In genomic region chr7:51121945-51122425, GRCh38 we compare ENCODE assay signal across 9 cellular contexts.
DNase-seq lines count a peak whose midpoint lies in the region; ATAC-seq and TF ChIP-seq lines count a peak whose summit lies in the region.
"Had no signal": no experiment of that assay in that cellular context is flagged by ENCODE, and none has a peak within 500 bp of the region (broad histone marks: within the 10 kb centered on the region; RNA-seq: fewer than 3 reads in every experiment).

No MANE protein-coding gene starts in this region.

- H4K8ac ChIP-seq in mesenchymal stem cell (ENCODE audit: low read length), result no peak overlapping the region

- POLR2A ChIA-PET in CD4-positive, alpha-beta T cell (lab: Charles Lee), result interaction anchor here (1.2 kb wide), 1 partner anchor 39 kb away, joined by 3 read pairs; no protein-coding TSS in a partner anchor

- no peak overlapping the region for H2BK5ac ChIP-seq in mesenchymal stem cell (ENCODE audit: low read depth, low read length, poor library complexity, severe bottlenecking)

- DNase-seq in CD4-positive, alpha-beta T cell, result no peak
- DNase-seq in M059J (ENCODE audit: low read depth) (peak; percentile 64), brain microvascular endothelial cell (peak; percentile 5), mesenchymal stem cell (no peak), GM19240 (ENCODE audit: insufficient read length, low spot score) (no peak), SW480 (ENCODE audit: low spot score) (no peak)
- DNase-seq: NCI-H345 had no signal

- peak overlapping the region; percentile 60 for H3K27ac Mint-ChIP-seq in CD4-positive, alpha-beta T cell

- H2BK15ac ChIP-seq in mesenchymal stem cell (ENCODE audit: low read depth, poor library complexity, severe bottlenecking), result no peak overlapping the region

- H3K27me3 Mint-ChIP-seq in CD4-positive, alpha-beta T cell, result no peaks in the 10 kb centered on the region

- peaks cover 34% of the 10 kb centered on the region for H3K4me1 Mint-ChIP-seq in CD4-positive, alpha-beta T cell (ENCODE audit: low read depth)

- in situ Hi-C loops in brain microvascular endothelial cell (cut with HindIII; ENCODE audit: low pct_ligation_motif_present, low sequenced_read_pairs), result no loop called here

- no peak overlapping the region for H3K9ac ChIP-seq in mesenchymal stem cell (ENCODE audit: low read length)

- no peaks in the 10 kb centered on the region for H3K9me3 ChIP-seq in CD4-positive, alpha-beta T cell (ENCODE audit: control insufficient read depth, low read length)
- no peaks in the 10 kb centered on the region for H3K9me3 ChIP-seq in mesenchymal stem cell (ENCODE audit: control insufficient read depth, low read length)

- H3K36me3 Mint-ChIP-seq in CD4-positive, alpha-beta T cell (ENCODE audit: low read depth), result no peaks in the 10 kb centered on the region

- intact Hi-C loops in CD4-positive, alpha-beta T cell (cut with DNase I, micrococcal nuclease), result no loop called here

- peak overlapping the region; percentile 41 for H3K4me2 ChIP-seq in mesenchymal stem cell (ENCODE audit: low read length, poor library complexity, severe bottlenecking)

- H3K36me3 ChIP-seq in brain microvascular endothelial cell (replicated peaks), result no peaks in the 10 kb centered on the region
- no peaks in the 10 kb centered on the region for H3K36me3 ChIP-seq in mesenchymal stem cell (ENCODE audit: control insufficient read depth in 1 of 2, insufficient read depth in 2 of 2, low read depth in 1 of 2, low read length in 2 of 2)

- no peak overlapping the region for H3K14ac ChIP-seq in mesenchymal stem cell (ENCODE audit: low read length in 2 of 2)

- peak overlapping the region; percentile 26 for H3K4me3 Mint-ChIP-seq in CD4-positive, alpha-beta T cell

- peaks cover 5% of the 10 kb centered on the region for H3K4me1 ChIP-seq in mesenchymal stem cell (ENCODE audit: control insufficient read depth, insufficient read depth, low read depth, low read length)

- no peaks in the 10 kb centered on the region for H3K9me3 Mint-ChIP-seq in CD4-positive, alpha-beta T cell

- no peak for TF ChIP-seq CTCF in CD4-positive, alpha-beta T cell (IDR thresholded peaks at IDR 0.05)
- TF ChIP-seq CTCF in brain microvascular endothelial cell (IDR thresholded peaks at IDR 0.05; ENCODE audit: low read depth, low read length, missing control alignments), result no peak

- H3K27ac ChIP-seq in CD4-positive, alpha-beta T cell (ENCODE audit: low read depth, low read length), result no peak overlapping the region
- H3K27ac ChIP-seq in brain microvascular endothelial cell (no peak overlapping the region), mesenchymal stem cell (ENCODE audit: low read length, poor library complexity, severe bottlenecking) (no peak overlapping the region)

- H2AK5ac ChIP-seq in mesenchymal stem cell (ENCODE audit: low read length, severe bottlenecking), result no peak overlapping the region

- CTCF ChIA-PET in CD4-positive, alpha-beta T cell (lab: Charles Lee), result no interaction called here

- no peak overlapping the region for H2AFZ ChIP-seq in mesenchymal stem cell (ENCODE audit: low read depth, low read length)

- H3K23ac ChIP-seq in mesenchymal stem cell (ENCODE audit: low read length in 2 of 2), result no peak overlapping the region

- peak; percentile 61 for ATAC-seq in CD4-positive, alpha-beta T cell (ENCODE audit: poor library complexity)
- ATAC-seq in GM18858 (IDR thresholded peaks at IDR 0.05; ENCODE audit: unreplicated experiment), result no peak
- ATAC-seq in HG03457 (IDR thresholded peaks at IDR 0.05; ENCODE audit: unreplicated experiment), result no peak

- H3K27me3 ChIP-seq in CD4-positive, alpha-beta T cell (ENCODE audit: control insufficient read depth, insufficient read depth, low read length), result no peaks in the 10 kb centered on the region
- H3K27me3 ChIP-seq in brain microvascular endothelial cell (replicated peaks), result no peaks in the 10 kb centered on the region
- no peaks in the 10 kb centered on the region for H3K27me3 ChIP-seq in mesenchymal stem cell (ENCODE audit: control insufficient read depth in 1 of 2, insufficient read depth in 1 of 2, low read length in 2 of 2)

- no peak overlapping the region for H4K91ac ChIP-seq in mesenchymal stem cell (ENCODE audit: low read length)

- WGBS in mesenchymal stem cell, result 21% methylated on average over 8 of the region's 8 CpGs

- H3K4me3 ChIP-seq in brain microvascular endothelial cell (ENCODE audit: low read depth, low read length) (no peak overlapping the region), mesenchymal stem cell (ENCODE audit: insufficient read depth in 1 of 2, low read depth in 1 of 2, low read length in 2 of 2) (no peak overlapping the region)

- H3K4ac ChIP-seq in mesenchymal stem cell (ENCODE audit: low read depth in 1 of 2, low read length in 2 of 2), result no peak overlapping the region

- no peak overlapping the region for H2BK12ac ChIP-seq in mesenchymal stem cell (ENCODE audit: low read length in 2 of 2)

- H3K79me1 ChIP-seq in mesenchymal stem cell (replicated peaks; ENCODE audit: low read length, poor library complexity, severe bottlenecking), result no peaks in the 10 kb centered on the region

- H3K18ac ChIP-seq in mesenchymal stem cell (ENCODE audit: low read depth in 1 of 2, low read length in 2 of 2), result no peak overlapping the region

- no peak overlapping the region for H2BK120ac ChIP-seq in mesenchymal stem cell (ENCODE audit: low read depth, low read length)

Comparison
In these comparisons a context has a peak if more than half of its experiments do, and no peak if none do; other contexts are left out.
1. DNase-seq: peak in M059J (single experiment) and brain microvascular endothelial cell (single experiment); none in CD4-positive, alpha-beta T cell (0 of 10), mesenchymal stem cell (single experiment), GM19240 (single experiment) and SW480 (single experiment).